Comparison of ENCODE assay signal across 20 cellular contexts in genomic region chr4:15706646-15707362, GRCh38.
"Had no signal": no experiment of that assay in that cellular context is flagged by ENCODE, and none has a peak within 500 bp of the region (broad histone marks: within the 10 kb centered on the region; RNA-seq: fewer than 3 reads in every experiment).

No MANE protein-coding gene starts in this region.

- H3K27me3 ChIP-seq: neural progenitor cell, transverse colon had no signal

- H3K9ac ChIP-seq: neural progenitor cell had no signal

- H2AFZ ChIP-seq: neural progenitor cell had no signal

- H3K4me3 ChIP-seq: neural progenitor cell, skin epidermis, transverse colon had no signal

- DNase-seq: activated CD4-positive, alpha-beta T cell treated with anti-CD3 and anti-CD28 coated beads for 1 hour; activated CD4-positive, alpha-beta T cell treated with anti-CD3 and anti-CD28 coated beads, Interleukin-2, amount 50 U/mL, for 4 hours; activated naive CD4-positive, alpha-beta T cell; activated naive CD8-positive, alpha-beta T cell treated with anti-CD3 and anti-CD28 coated beads, Interleukin-2, amount 10 ng/mL, durations not matched to agents 7 days and 5 days; activated T-cell treated with anti-CD3 and anti-CD28 coated beads for 4 hours; aorta; dermis blood vessel endothelial cell; effector memory CD8-positive, alpha-beta T cell; glutamatergic neuron; immature natural killer cell; left cardiac atrium; retina; stimulated activated CD4-positive, alpha-beta T cell treated with anti-CD3 and anti-CD28 coated beads, Interleukin-15, amount 100 ng/mL, for 24 hours; stimulated activated CD4-positive, alpha-beta T cell treated with anti-CD3 and anti-CD28 coated beads, Interleukin-4, amount 100 ng/mL, for 1 hour; stimulated activated naive CD4-positive, alpha-beta T cell; T-helper 1 cell; transverse colon had no signal

- H3K36me3 ChIP-seq: neural progenitor cell, transverse colon had no signal

- ATAC-seq: effector memory CD8-positive, alpha-beta T cell; left cardiac atrium had no signal

- H3K27ac ChIP-seq: epithelial cell of prostate, neural progenitor cell had no signal

- H3K9me3 ChIP-seq: transverse colon had no signal
